In the genomic region with DNA sequence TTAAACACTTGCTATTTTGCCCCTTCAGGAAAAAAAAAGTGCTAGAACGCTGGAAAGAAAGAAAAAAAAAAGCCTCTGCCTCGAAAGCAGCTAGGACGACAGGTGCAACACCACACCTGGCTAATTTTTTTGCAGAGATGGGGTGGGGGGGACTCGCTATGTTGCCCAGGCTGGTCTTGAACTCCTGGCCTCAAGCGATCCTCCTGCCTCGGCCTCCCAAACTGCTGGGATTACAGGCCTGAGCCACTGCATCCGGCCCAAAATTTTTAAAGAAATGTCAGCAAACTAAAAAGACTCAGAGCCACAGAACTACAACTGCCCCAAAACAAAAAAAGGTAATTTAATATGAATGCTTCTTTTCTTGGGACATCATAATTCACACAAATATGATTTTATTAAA, we compare ENCODE assay signal across 8 cellular contexts. TPM values are rescaled to one million over a fixed set of nuclear protein-coding genes. Genes with fewer than 3 reads are reported as not detected.
DNase-seq lines count a peak whose midpoint lies in the region; ATAC-seq, FAIRE-seq and TF ChIP-seq lines count a peak whose summit lies in the region.

No MANE protein-coding gene starts in this region.

- H3K4me3 ChIP-seq in HepG2 (replicated peaks in 1 of 3; ENCODE audit: insufficient read depth in 1 of 3, low read depth in 2 of 3, low read length in 3 of 3): peak overlapping the region; percentile 75 to 100 (median 96)
- peak overlapping the region in 1 of 3 donors; percentile 79 for H3K4me3 ChIP-seq in right lobe of liver
- H3K4me3 ChIP-seq in left lung: peak overlapping the region; percentile 65 to 84
- peak overlapping the region; percentile 85 for H3K4me3 ChIP-seq in upper lobe of right lung
- H3K4me3 ChIP-seq in upper lobe of left lung: peak overlapping the region in 1 of 4 donors; percentile 93

- no peak for DNase-seq in HepG2 (ENCODE audit: low spot score)
- no peak for DNase-seq in right lobe of liver
- no peak for DNase-seq in activated naive CD8-positive, alpha-beta T cell treated with anti-CD3 and anti-CD28 coated beads, Interleukin-2, amount 10 ng/mL, durations not matched to agents 7 days and 5 days
- DNase-seq in left lung: no peak
- DNase-seq in upper lobe of right lung: no peak
- DNase-seq in upper lobe of left lung: no peak
- no peak for DNase-seq in ACHN

- H3K27me3 Mint-ChIP-seq in activated naive CD8-positive, alpha-beta T cell treated with anti-CD3 and anti-CD28 coated beads, Interleukin-2, amount 10 ng/mL, durations not matched to agents 7 days and 5 days: peaks cover 4% of the 10 kb centered on the region

- TF ChIP-seq RAD21 in HepG2 (CRISPR knock-in tag; IDR thresholded peaks at IDR 0.05): no peak

- no peak overlapping the region for H3K27ac Mint-ChIP-seq in activated naive CD8-positive, alpha-beta T cell treated with anti-CD3 and anti-CD28 coated beads, Interleukin-2, amount 10 ng/mL, durations not matched to agents 7 days and 5 days

- peaks cover 9% of the 10 kb centered on the region for H3K4me1 Mint-ChIP-seq in activated naive CD8-positive, alpha-beta T cell treated with anti-CD3 and anti-CD28 coated beads, Interleukin-2, amount 10 ng/mL, durations not matched to agents 7 days and 5 days

- WGBS in HepG2 (ENCODE audit: low lambda C conversion rate): 60% methylated on average over 7 of the region's 7 CpGs
- WGBS in right lobe of liver (ENCODE audit: insufficient coverage, low coverage, low lambda C conversion rate, missing lambda C conversion rate): 80% methylated on average over 1 of the region's 7 CpGs
- WGBS in upper lobe of left lung, 2 donors: 89 to 93% methylated on average over 7 of the region's 7 CpGs

- H3K36me3 Mint-ChIP-seq in activated naive CD8-positive, alpha-beta T cell treated with anti-CD3 and anti-CD28 coated beads, Interleukin-2, amount 10 ng/mL, durations not matched to agents 7 days and 5 days: peaks cover 1% of the 10 kb centered on the region

- POLR2A ChIA-PET in HepG2 (lab: Yijun Ruan, JAX): interaction anchor here (0.8 kb wide), 1 partner anchor 92 kb away, joined by 3 read pairs; no protein-coding TSS in a partner anchor
- POLR2A ChIA-PET in activated naive CD8-positive, alpha-beta T cell treated with anti-CD3 and anti-CD28 coated beads, Interleukin-2, amount 10 ng/mL, durations not matched to agents 7 days and 5 days (lab: Charles Lee): no interaction called here

- H3K4me1 ChIP-seq in HepG2 (ENCODE audit: insufficient read depth, low read length) (peaks cover 71% of the 10 kb centered on the region), right lobe of liver (peaks cover 0 to 40% (median 7%) of the 10 kb centered on the region in 4 donors), left lung (peaks cover 15 to 33% of the 10 kb centered on the region in 2 donors), upper lobe of right lung (peaks cover 22% of the 10 kb centered on the region), upper lobe of left lung (peaks cover 16 to 38% (median 25%) of the 10 kb centered on the region in 4 donors)

- no peaks in the 10 kb centered on the region for H3K9me3 Mint-ChIP-seq in activated naive CD8-positive, alpha-beta T cell treated with anti-CD3 and anti-CD28 coated beads, Interleukin-2, amount 10 ng/mL, durations not matched to agents 7 days and 5 days

- no peak for TF ChIP-seq POLR2A in HepG2 (IDR thresholded peaks at IDR 0.05; ENCODE audit: insufficient read depth in 1 of 2, low read depth in 2 of 2, low read length in 2 of 2)
- TF ChIP-seq POLR2A in right lobe of liver (IDR thresholded peaks at IDR 0.05): no peak
- TF ChIP-seq POLR2A in upper lobe of left lung (IDR thresholded peaks at IDR 0.05): no peak

- BruUV-seq in HepG2 (replicated peaks; lab: Mats Ljungman, UMichigan): no TSS peak

- peak overlapping the region; percentile 87 for H3K4me3 Mint-ChIP-seq in activated naive CD8-positive, alpha-beta T cell treated with anti-CD3 and anti-CD28 coated beads, Interleukin-2, amount 10 ng/mL, durations not matched to agents 7 days and 5 days

- H3K9me3 ChIP-seq in HepG2 (ENCODE audit: low read length): no peaks in the 10 kb centered on the region
- H3K9me3 ChIP-seq in right lobe of liver: no peaks in the 10 kb centered on the region
- H3K9me3 ChIP-seq in left lung: no peaks in the 10 kb centered on the region
- no peaks in the 10 kb centered on the region for H3K9me3 ChIP-seq in upper lobe of right lung
- H3K9me3 ChIP-seq in upper lobe of left lung: no peaks in the 10 kb centered on the region

- peaks cover 0 to 2% of the 10 kb centered on the region in 2 experiments; a peak in 1 of 5 replicates for H3K36me3 ChIP-seq in HepG2 (replicated peaks in 1 of 2; ENCODE audit: control insufficient read depth in 1 of 2, insufficient read depth in 2 of 2, low read length in 2 of 2)
- no peaks in the 10 kb centered on the region for H3K36me3 ChIP-seq in right lobe of liver
- no peaks in the 10 kb centered on the region for H3K36me3 ChIP-seq in left lung
- H3K36me3 ChIP-seq in upper lobe of right lung: no peaks in the 10 kb centered on the region
- no peaks in the 10 kb centered on the region for H3K36me3 ChIP-seq in upper lobe of left lung

- H4K20me1 ChIP-seq in HepG2 (ENCODE audit: insufficient read depth, low read length): peaks cover 3% of the 10 kb centered on the region

- H3K9ac ChIP-seq in HepG2 (ENCODE audit: insufficient read depth, low read depth, low read length): peak overlapping the region; percentile 97

- CTCF ChIA-PET in HepG2 (lab: Yijun Ruan, JAX; ENCODE audit: low intra/inter-chr PET ratio, low total read pairs): no interaction called here

- H3K79me2 ChIP-seq in HepG2 (ENCODE audit: insufficient read depth, low read length): peaks cover 86% of the 10 kb centered on the region

- peak overlapping the region; percentile 74 for H3K4me2 ChIP-seq in HepG2 (ENCODE audit: low read depth, low read length)

- ATAC-seq in HepG2: no peak
- no peak for ATAC-seq in right lobe of liver
- no peak for ATAC-seq in activated naive CD8-positive, alpha-beta T cell treated with anti-CD3 and anti-CD28 coated beads, Interleukin-2, amount 10 ng/mL, durations not matched to agents 7 days and 5 days (ENCODE audit: low read depth)
- ATAC-seq in left lung: no peak
- ATAC-seq in upper lobe of right lung: no peak
- no peak for ATAC-seq in upper lobe of left lung (ENCODE audit: low FRiP score in 2 of 2)
- ATAC-seq in HG03175 (IDR thresholded peaks at IDR 0.05; ENCODE audit: unreplicated experiment): no peak

- no peak for FAIRE-seq in HepG2 (lab: Jason Lieb, UNC)

- H3K27ac ChIP-seq in HepG2 (ENCODE audit: extremely low read length, insufficient read depth, low read length) (peak overlapping the region; percentile 89), right lobe of liver (peak overlapping the region in 1 of 3 donors; percentile 84), left lung (no peak overlapping the region), upper lobe of right lung (no peak overlapping the region), upper lobe of left lung (no peak overlapping the region)

- intact Hi-C loops in HepG2 (cut with micrococcal nuclease; ENCODE audit: unreplicated experiment) (loop anchor here (5.0 kb wide), 1 partner anchor 65 kb away; no protein-coding TSS in a partner anchor), right lobe of liver (cut with DNase I) (no loop called here), left lung (cut with DNase I) (no loop called here), upper lobe of right lung (cut with DNase I) (no loop called here)

- no peak for TF ChIP-seq CTCF in HepG2 (CRISPR knock-in tag; IDR thresholded peaks at IDR 0.05)
- TF ChIP-seq CTCF in right lobe of liver (IDR thresholded peaks at IDR 0.05): no peak
- TF ChIP-seq CTCF in left lung (IDR thresholded peaks at IDR 0.05): no peak
- TF ChIP-seq CTCF in upper lobe of right lung (IDR thresholded peaks at IDR 0.05): no peak
- no peak for TF ChIP-seq CTCF in upper lobe of left lung (IDR thresholded peaks at IDR 0.05)

- in situ Hi-C loops in HepG2 (cut with HindIII; ENCODE audit: extremely low pct_ligation_motif_present, low pct_unique_long_range_greater_than_20kb) (loop anchor here (5.0 kb wide), 1 partner anchor 45 kb away; no protein-coding TSS in a partner anchor), ACHN (cut with HindIII; ENCODE audit: low pct_ligation_motif_present, low pct_unique_long_range_greater_than_20kb, low sequenced_read_pairs) (no loop called here)

- no peak overlapping the region for H2AFZ ChIP-seq in HepG2 (ENCODE audit: low read length)

- TF ChIP-seq EP300 in HepG2 (IDR thresholded peaks at IDR 0.05; ENCODE audit: low read depth in 2 of 2, low read length in 2 of 2) (no peak), HepG2 (CRISPR knock-in tag; IDR thresholded peaks at IDR 0.05; ENCODE audit: borderline replicate concordance) (no peak), upper lobe of left lung (IDR thresholded peaks at IDR 0.05) (no peak)

- H3K27me3 ChIP-seq in HepG2 (ENCODE audit: control insufficient read depth in 1 of 2, insufficient read depth in 2 of 2, low read length in 2 of 2) (peaks cover 0 to 5% of the 10 kb centered on the region in 2 experiments; a peak in 2 of 5 replicates), right lobe of liver (no peaks in the 10 kb centered on the region), left lung (no peaks in the 10 kb centered on the region), upper lobe of right lung (no peaks in the 10 kb centered on the region), upper lobe of left lung (no peaks in the 10 kb centered on the region)

RNA-seq across cellular contexts. Expression of a gene that starts 1.4 kb away (rescaled TPM):
- 45.7 and 86.5 TPM in 2 replicates for total RNA-seq in HepG2 (2016; rRNA removed; fragmentation: Illumina TruSeq; extraction: Trizol)
- 46.8 and 74.6 TPM in 2 replicates for total RNA-seq in HepG2 (2016; cell fraction: cytosol; rRNA removed; fragmentation: Illumina TruSeq; extraction: Trizol; ENCODE audit: low read depth)
- 45.2 and 92.2 TPM in 2 replicates for total RNA-seq in HepG2 (2016; cell fraction: insoluble cytoplasmic fraction; rRNA removed; fragmentation: Illumina TruSeq; extraction: Trizol)
- total RNA-seq in HepG2 (2016; cell fraction: membrane; rRNA removed; fragmentation: Illumina TruSeq; extraction: Trizol): 21.4 and 37.0 TPM in 2 replicates
- 59.1 and 70.9 TPM in 2 replicates for total RNA-seq in HepG2 (2016; cell fraction: nucleus; rRNA removed; fragmentation: Illumina TruSeq; extraction: Trizol)
- polyA plus RNA-seq in HepG2 (2011; rRNA removed): 63.7 and 67.2 TPM in 2 replicates
- 19.3 and 26.1 TPM in 2 replicates for polyA plus RNA-seq in HepG2 (2011; cell fraction: cytosol; rRNA removed)
- polyA plus RNA-seq in HepG2 (2011; cell fraction: nucleus; rRNA removed): 30.9 and 36.5 TPM in 2 replicates
- polyA plus RNA-seq in HepG2 (2012): 54.6 and 80.6 TPM in 2 replicates
- polyA plus RNA-seq in HepG2 (2016; cell fraction: cytosol; fragmentation: Illumina TruSeq; extraction: Trizol; ENCODE audit: low read depth): 54.4 and 111 TPM in 2 replicates
- 56.4 and 65.2 TPM in 2 replicates for polyA plus RNA-seq in HepG2 (2016; cell fraction: insoluble cytoplasmic fraction; fragmentation: Illumina TruSeq; extraction: Trizol; ENCODE audit: low read depth)
- polyA plus RNA-seq in HepG2 (2016; cell fraction: membrane; fragmentation: Illumina TruSeq; extraction: Trizol; ENCODE audit: low read depth): 31.9 and 34.2 TPM in 2 replicates
- 38.7 and 80.4 TPM in 2 replicates for polyA plus RNA-seq in HepG2 (2016; cell fraction: nucleus; fragmentation: Illumina TruSeq; extraction: Trizol; ENCODE audit: insufficient read depth, low read depth)
- 19.1 and 113 TPM in 2 replicates for polyA minus RNA-seq in HepG2 (2011; rRNA and poly(A)+ RNA removed; ENCODE audit: low replicate concordance)
- polyA minus RNA-seq in HepG2 (2011; cell fraction: cytosol; rRNA and poly(A)+ RNA removed): 121 and 128 TPM in 2 replicates
- 289 and 321 TPM in 2 replicates for polyA minus RNA-seq in HepG2 (2011; cell fraction: nucleus; rRNA and poly(A)+ RNA removed)
- total RNA-seq in right lobe of liver: 10 to 100 TPM; 14.1 to 28.4 (median 20.1) TPM
- 1 to 10 TPM; 5.8 to 7.1 TPM for total RNA-seq in activated naive CD8-positive, alpha-beta T cell treated with anti-CD3 and anti-CD28 coated beads, Interleukin-2, amount 10 ng/mL, durations not matched to agents 7 days and 5 days
- 10 to 100 TPM; 33.1 to 38.3 TPM for total RNA-seq in left lung
- total RNA-seq in upper lobe of right lung: 34.7 TPM
- 10 to 100 TPM; 19.4 to 31.9 (median 26.4) TPM for total RNA-seq in upper lobe of left lung
